Comparison of ENCODE assay signal across 12 cellular contexts in genomic region chr4:121243476-121243875, GRCh38.
A peak's percentile ranks its signal among the peaks of the same experiment; 100 is the strongest.
DNase-seq lines count a peak whose midpoint lies in the region; ATAC-seq lines count a peak whose summit lies in the region.
"Had no signal": no experiment of that assay in that cellular context is flagged by ENCODE, and none has a peak within 500 bp of the region (broad histone marks: within the 10 kb centered on the region; RNA-seq: fewer than 3 reads in every experiment).

No MANE protein-coding gene starts in this region.

- peaks cover 16% of the 10 kb centered on the region for H3K4me1 Mint-ChIP-seq in activated T-helper 17 cell treated with anti-CD3 and anti-CD28 coated beads, Interleukin-2, amount 50 U/mL, for 72 hours

- peak overlapping the region; percentile 64 for H3K4me3 Mint-ChIP-seq in activated T-helper 17 cell treated with anti-CD3 and anti-CD28 coated beads, Interleukin-2, amount 50 U/mL, for 72 hours

- DNase-seq in activated effector memory CD4-positive, alpha-beta T cell treated with anti-CD3 and anti-CD28 coated beads, Interleukin-2, amount 50 U/mL, for 16 hours = peak; percentile 68
- DNase-seq in activated effector memory CD4-positive, alpha-beta T cell treated with Interleukin-2 at 50 U/mL for 16 hours = no peak
- DNase-seq in stimulated activated CD4-positive, alpha-beta T cell treated with anti-CD3 and anti-CD28 coated beads, Interleukin-4, amount 100 ng/mL, for 1 hour = peak; percentile 21
- no peak for DNase-seq in NCI-H446 (lab: John Stamatoyannopoulos, UW)
- no peak for DNase-seq in NCI-H345 treated with DMSO at 0.1 percent for 48 hours (lab: John Stamatoyannopoulos, UW; ENCODE audit: unreplicated experiment)
- DNase-seq: amniotic stem cell, erythroblast, NCI-H226 had no signal

- H3K27me3 Mint-ChIP-seq in activated T-helper 17 cell treated with anti-CD3 and anti-CD28 coated beads, Interleukin-2, amount 50 U/mL, for 72 hours = no peaks in the 10 kb centered on the region

- ATAC-seq in HG02763 (IDR thresholded peaks at IDR 0.05; ENCODE audit: unreplicated experiment) (peak; percentile 39), HG03139 (IDR thresholded peaks at IDR 0.05; ENCODE audit: unreplicated experiment) (no peak)
- peak; percentile 82 for ATAC-seq in activated T-helper 17 cell treated with anti-CD3 and anti-CD28 coated beads, Interleukin-2, amount 50 U/mL, for 72 hours (replicated peaks)
- ATAC-seq: left lobe of liver had no signal

- H3K27ac Mint-ChIP-seq in activated T-helper 17 cell treated with anti-CD3 and anti-CD28 coated beads, Interleukin-2, amount 50 U/mL, for 72 hours = peak overlapping the region; percentile 58

- H3K36me3 Mint-ChIP-seq in activated T-helper 17 cell treated with anti-CD3 and anti-CD28 coated beads, Interleukin-2, amount 50 U/mL, for 72 hours (ENCODE audit: low read depth) = no peaks in the 10 kb centered on the region

- no peaks in the 10 kb centered on the region for H3K9me3 Mint-ChIP-seq in activated T-helper 17 cell treated with anti-CD3 and anti-CD28 coated beads, Interleukin-2, amount 50 U/mL, for 72 hours

Comparison
In these comparisons a context has a peak if more than half of its experiments do, and no peak if none do; other contexts are left out.
1. DNase-seq: peak in activated effector memory CD4-positive, alpha-beta T cell treated with anti-CD3 and anti-CD28 coated beads, Interleukin-2, amount 50 U/mL, for 16 hours (single experiment) and stimulated activated CD4-positive, alpha-beta T cell treated with anti-CD3 and anti-CD28 coated beads, Interleukin-4, amount 100 ng/mL, for 1 hour (single experiment); none in activated effector memory CD4-positive, alpha-beta T cell treated with Interleukin-2 at 50 U/mL for 16 hours (single experiment), NCI-H446 (0 of 2) and NCI-H345 treated with DMSO at 0.1 percent for 48 hours (single experiment).